In the genomic region with DNA sequence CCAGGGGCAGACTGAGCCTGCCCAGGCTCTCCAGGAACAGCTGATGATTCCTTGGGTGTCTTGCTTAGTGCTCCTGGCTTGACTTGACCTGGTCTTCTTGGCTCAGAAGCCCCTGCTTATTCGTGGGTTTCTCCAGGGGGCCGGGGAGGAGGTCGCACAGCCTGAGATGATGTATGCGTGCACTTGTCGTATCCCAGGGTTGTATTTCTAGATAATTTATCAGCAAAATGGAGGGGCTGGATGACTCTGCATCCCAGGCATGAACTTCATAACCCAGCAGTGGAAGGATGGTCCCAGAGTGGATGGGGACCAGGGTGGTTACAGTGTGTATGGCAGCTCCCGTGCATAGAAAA, we compare ENCODE assay signal across 18 cellular contexts.
"Had no signal": no experiment of that assay in that cellular context is flagged by ENCODE, and none has a peak within 500 bp of the region (broad histone marks: within the 10 kb centered on the region; RNA-seq: fewer than 3 reads in every experiment).

No MANE protein-coding gene starts in this region.

- H3K4me2 ChIP-seq: smooth muscle cell had no signal

- H3K9me3 Mint-ChIP-seq: activated naive CD8-positive, alpha-beta T cell treated with anti-CD3 and anti-CD28 coated beads for 36 hours; activated T-helper 1 cell treated with anti-CD3 and anti-CD28 coated beads, Interleukin-12 subunit alpha, Interleukin-12 subunit beta, Interleukin-2, Interleukin-4 antibody, amounts not matched to agents 30 ng/mL and 10 ng/mL and 1 ng/mL, durations not matched to agents 14 hours and 24 hours and 36 hours; effector memory CD8-positive, alpha-beta T cell; mesothelial cell of epicardium; stimulated activated naive CD8-positive, alpha-beta T cell treated with anti-CD3 and anti-CD28 coated beads, Interleukin-15, amount 100 ng/mL, for 72 hours had no signal

- H3K9me3 ChIP-seq: testis had no signal

- H3K4me1 Mint-ChIP-seq: activated naive CD8-positive, alpha-beta T cell treated with anti-CD3 and anti-CD28 coated beads for 36 hours; mesothelial cell of epicardium; stimulated activated naive CD8-positive, alpha-beta T cell treated with anti-CD3 and anti-CD28 coated beads, Interleukin-15, amount 100 ng/mL, for 72 hours had no signal

- H3K4me3 ChIP-seq: cardiac muscle cell, lung, smooth muscle cell, testis had no signal

- H3K27me3 Mint-ChIP-seq: activated naive CD8-positive, alpha-beta T cell treated with anti-CD3 and anti-CD28 coated beads for 36 hours; effector memory CD8-positive, alpha-beta T cell; stimulated activated naive CD8-positive, alpha-beta T cell treated with anti-CD3 and anti-CD28 coated beads, Interleukin-15, amount 100 ng/mL, for 72 hours had no signal

- H3K36me3 ChIP-seq: cardiac muscle cell had no signal

- DNase-seq: activated CD4-positive, alpha-beta T cell treated with anti-CD3 and anti-CD28 coated beads, Interleukin-2, amount 50 U/mL, for 48 hours; activated naive CD4-positive, alpha-beta T cell; activated naive CD8-positive, alpha-beta T cell treated with anti-CD3 and anti-CD28 coated beads for 36 hours; amniotic stem cell; dermis blood vessel endothelial cell; effector memory CD8-positive, alpha-beta T cell; foreskin melanocyte; glutamatergic neuron; hypothalamus; occipital lobe; stimulated activated CD4-positive, alpha-beta T cell treated with anti-CD3 and anti-CD28 coated beads, Interleukin-4, amount 100 ng/mL, for 1 hour; stimulated activated naive CD8-positive, alpha-beta T cell treated with anti-CD3 and anti-CD28 coated beads, Interleukin-15, amount 100 ng/mL, for 72 hours; testis had no signal

- H3K27ac ChIP-seq: cardiac muscle cell, testis had no signal

- H3K4me3 Mint-ChIP-seq: activated naive CD8-positive, alpha-beta T cell treated with anti-CD3 and anti-CD28 coated beads for 36 hours; activated T-helper 1 cell treated with anti-CD3 and anti-CD28 coated beads, Interleukin-12 subunit alpha, Interleukin-12 subunit beta, Interleukin-2, Interleukin-4 antibody, amounts not matched to agents 30 ng/mL and 10 ng/mL and 1 ng/mL, durations not matched to agents 14 hours and 24 hours and 36 hours; effector memory CD8-positive, alpha-beta T cell; mesothelial cell of epicardium; stimulated activated naive CD8-positive, alpha-beta T cell treated with anti-CD3 and anti-CD28 coated beads, Interleukin-15, amount 100 ng/mL, for 72 hours had no signal

- ATAC-seq: effector memory CD8-positive, alpha-beta T cell; stimulated activated naive CD8-positive, alpha-beta T cell treated with anti-CD3 and anti-CD28 coated beads, Interleukin-15, amount 100 ng/mL, for 72 hours had no signal

- H3K27me3 ChIP-seq: cardiac muscle cell, testis had no signal

- H3K27ac Mint-ChIP-seq: activated naive CD8-positive, alpha-beta T cell treated with anti-CD3 and anti-CD28 coated beads for 36 hours; activated T-helper 1 cell treated with anti-CD3 and anti-CD28 coated beads, Interleukin-12 subunit alpha, Interleukin-12 subunit beta, Interleukin-2, Interleukin-4 antibody, amounts not matched to agents 30 ng/mL and 10 ng/mL and 1 ng/mL, durations not matched to agents 14 hours and 24 hours and 36 hours; mesothelial cell of epicardium had no signal
